28 cellular contexts compared by ENCODE assay signal in genomic region chr7:139758388-139758787, GRCh38. TPM values are rescaled to one million over a fixed set of nuclear protein-coding genes. Genes with fewer than 3 reads are reported as not detected.
DNase-seq lines count a peak whose midpoint lies in the region; ATAC-seq and TF ChIP-seq lines count a peak whose summit lies in the region.
"Had no signal": no experiment of that assay in that cellular context is flagged by ENCODE, and none has a peak within 500 bp of the region (broad histone marks: within the 10 kb centered on the region; RNA-seq: fewer than 3 reads in every experiment).

No MANE protein-coding gene starts in this region.

- DNase-seq in NCI-H187 (lab: John Stamatoyannopoulos, UW) = peak; percentile 23 to 26
- no peak for DNase-seq in NCI-H187 treated with DMSO at 0.1 percent for 48 hours (lab: John Stamatoyannopoulos, UW)
- no peak for DNase-seq in activated T-helper 1 cell treated with anti-CD3 and anti-CD28 coated beads, Interleukin-12 subunit alpha, Interleukin-12 subunit beta, Interleukin-2, Interleukin-4 antibody, amounts not matched to agents 30 ng/mL and 10 ng/mL and 1 ng/mL, durations not matched to agents 14 hours and 24 hours and 36 hours (ENCODE audit: low spot score)
- DNase-seq in mesenchymal stem cell = no peak
- DNase-seq in AML-193 (lab: John Stamatoyannopoulos, UW) = no peak
- no peak for DNase-seq in effector CD4-positive, alpha-beta T cell
- DNase-seq: activated CD4-positive, alpha-beta memory T cell treated with anti-CD3 and anti-CD28 coated beads for 36 hours; activated naive CD8-positive, alpha-beta T cell treated with anti-CD3 and anti-CD28 coated beads, Interleukin-2, amount 10 ng/mL, durations not matched to agents 7 days and 5 days; activated T-cell treated with anti-CD3 and anti-CD28 coated beads, Interleukin-2, amount 50 U/mL, for 4 hours; C1 segment of cervical spinal cord; cortex of kidney; GF-D8; GM23248; hippocampal formation; kidney; NCI-H1436; NCI-H524 treated with DMSO at 0.1 percent for 48 hours; OCI-M1; psoas muscle; SJCRH30; stimulated activated CD8-positive, alpha-beta memory T cell treated with anti-CD3 and anti-CD28 coated beads, Interleukin-4, amount 100 ng/mL, for 48 hours; T-helper 2 cell had no signal

- peaks cover 18% of the 10 kb centered on the region for H3K36me3 Mint-ChIP-seq in activated T-helper 1 cell treated with anti-CD3 and anti-CD28 coated beads, Interleukin-12 subunit alpha, Interleukin-12 subunit beta, Interleukin-2, Interleukin-4 antibody, amounts not matched to agents 30 ng/mL and 10 ng/mL and 1 ng/mL, durations not matched to agents 14 hours and 24 hours and 36 hours (ENCODE audit: low read depth)

- 95% methylated on average over 8 of the region's 8 CpGs for WGBS in mesenchymal stem cell

- intact Hi-C loops in activated T-helper 1 cell treated with anti-CD3 and anti-CD28 coated beads, Interleukin-12 subunit alpha, Interleukin-12 subunit beta, Interleukin-2, Interleukin-4 antibody, amounts not matched to agents 30 ng/mL and 10 ng/mL and 1 ng/mL, durations not matched to agents 14 hours and 24 hours and 36 hours (cut with micrococcal nuclease) = loop anchor here (2.0 kb wide), 1 partner anchor 14 kb away; no protein-coding TSS in a partner anchor

- H3K79me1 ChIP-seq in mesenchymal stem cell (replicated peaks; ENCODE audit: low read length, poor library complexity, severe bottlenecking) = no peaks in the 10 kb centered on the region

- H3K27ac ChIP-seq in HEK293 (ENCODE audit: extremely low read depth, low read depth, low read length) (no peak overlapping the region), mesenchymal stem cell (ENCODE audit: low read length, poor library complexity, severe bottlenecking) (no peak overlapping the region)
- H3K27ac ChIP-seq: GM23248, psoas muscle, SJCRH30, VCaP had no signal

- H3K27ac Mint-ChIP-seq in activated T-helper 1 cell treated with anti-CD3 and anti-CD28 coated beads, Interleukin-12 subunit alpha, Interleukin-12 subunit beta, Interleukin-2, Interleukin-4 antibody, amounts not matched to agents 30 ng/mL and 10 ng/mL and 1 ng/mL, durations not matched to agents 14 hours and 24 hours and 36 hours = peak overlapping the region; percentile 1
- H3K27ac Mint-ChIP-seq: activated CD4-positive, alpha-beta memory T cell treated with anti-CD3 and anti-CD28 coated beads for 36 hours; activated naive CD8-positive, alpha-beta T cell treated with anti-CD3 and anti-CD28 coated beads, Interleukin-2, amount 10 ng/mL, durations not matched to agents 7 days and 5 days; memory B cell had no signal

- POLR2A ChIA-PET in HEK293 (lab: Yijun Ruan, JAX) = no interaction called here

- TF ChIP-seq CTCF in HEK293 (tag by site-specific recombination; IDR thresholded peaks at IDR 0.05) = no peak

- H3K36me3 ChIP-seq in HEK293 (ENCODE audit: control insufficient read depth in 2 of 2, insufficient read depth in 1 of 2, low read length in 2 of 2) (no peaks in the 10 kb centered on the region), mesenchymal stem cell (ENCODE audit: control insufficient read depth in 1 of 2, insufficient read depth in 2 of 2, low read depth in 1 of 2, low read length in 2 of 2) (peaks cover 7 to 14% of the 10 kb centered on the region in 2 experiments)
- H3K36me3 ChIP-seq: SJCRH30 had no signal

- no peak overlapping the region for H2BK120ac ChIP-seq in mesenchymal stem cell (ENCODE audit: low read depth, low read length)

- H3K4ac ChIP-seq in mesenchymal stem cell (ENCODE audit: low read depth in 1 of 2, low read length in 2 of 2) = no peak overlapping the region

- H3K27me3 Mint-ChIP-seq in activated T-helper 1 cell treated with anti-CD3 and anti-CD28 coated beads, Interleukin-12 subunit alpha, Interleukin-12 subunit beta, Interleukin-2, Interleukin-4 antibody, amounts not matched to agents 30 ng/mL and 10 ng/mL and 1 ng/mL, durations not matched to agents 14 hours and 24 hours and 36 hours (ENCODE audit: insufficient read depth) = no peaks in the 10 kb centered on the region
- H3K27me3 Mint-ChIP-seq: activated CD4-positive, alpha-beta memory T cell treated with anti-CD3 and anti-CD28 coated beads for 36 hours; activated naive CD8-positive, alpha-beta T cell treated with anti-CD3 and anti-CD28 coated beads, Interleukin-2, amount 10 ng/mL, durations not matched to agents 7 days and 5 days; memory B cell had no signal

- H3K4me1 Mint-ChIP-seq in activated T-helper 1 cell treated with anti-CD3 and anti-CD28 coated beads, Interleukin-12 subunit alpha, Interleukin-12 subunit beta, Interleukin-2, Interleukin-4 antibody, amounts not matched to agents 30 ng/mL and 10 ng/mL and 1 ng/mL, durations not matched to agents 14 hours and 24 hours and 36 hours (ENCODE audit: low read depth) = peaks cover 64% of the 10 kb centered on the region

- peak overlapping the region; percentile 31 for H4K91ac ChIP-seq in mesenchymal stem cell (ENCODE audit: low read length)

- no peak overlapping the region for H3K4me3 ChIP-seq in HEK293 (ENCODE audit: low read depth, low read length)
- H3K4me3 ChIP-seq in mesenchymal stem cell (ENCODE audit: insufficient read depth in 1 of 2, low read depth in 1 of 2, low read length in 2 of 2) = no peak overlapping the region
- H3K4me3 ChIP-seq: body of pancreas, GM23248, psoas muscle, SJCRH30 had no signal

- CTCF ChIA-PET in HEK293 (lab: Yijun Ruan, JAX) = interaction anchor here (0.6 kb wide), 1 partner anchor 69 kb away, joined by 3 read pairs; no protein-coding TSS in a partner anchor

- H2BK5ac ChIP-seq in mesenchymal stem cell (ENCODE audit: low read depth, low read length, poor library complexity, severe bottlenecking) = no peak overlapping the region

- no peak overlapping the region for H2AK5ac ChIP-seq in mesenchymal stem cell (ENCODE audit: low read length, severe bottlenecking)

- H3K4me1 ChIP-seq in HEK293 (ENCODE audit: control insufficient read depth, insufficient read depth, low read length) = no peaks in the 10 kb centered on the region
- peaks cover 19% of the 10 kb centered on the region for H3K4me1 ChIP-seq in mesenchymal stem cell (ENCODE audit: control insufficient read depth, insufficient read depth, low read depth, low read length)

- no peak overlapping the region for H4K8ac ChIP-seq in mesenchymal stem cell (ENCODE audit: low read length)

- no peaks in the 10 kb centered on the region for H3K9me3 ChIP-seq in HEK293 (ENCODE audit: control insufficient read depth, insufficient read depth, low read depth, low read length)
- H3K9me3 ChIP-seq in mesenchymal stem cell (ENCODE audit: control insufficient read depth, low read length) = no peaks in the 10 kb centered on the region
- H3K9me3 ChIP-seq: body of pancreas, psoas muscle, SJCRH30 had no signal

- H3K18ac ChIP-seq in mesenchymal stem cell (ENCODE audit: low read depth in 1 of 2, low read length in 2 of 2) = peak overlapping the region in 1 of 2 experiments; percentile 70

- no peak overlapping the region for H3K9ac ChIP-seq in mesenchymal stem cell (ENCODE audit: low read length)
- H3K9ac ChIP-seq: GM23248 had no signal

- peak overlapping the region in 1 of 2 experiments; percentile 70 for H2BK12ac ChIP-seq in mesenchymal stem cell (ENCODE audit: low read length in 2 of 2)

- H3K23ac ChIP-seq in mesenchymal stem cell (ENCODE audit: low read length in 2 of 2) = no peak overlapping the region

- H2AFZ ChIP-seq in mesenchymal stem cell (ENCODE audit: low read depth, low read length) = no peak overlapping the region
- H2AFZ ChIP-seq: GM23248 had no signal

- peak overlapping the region in 1 of 2 experiments; percentile 58 for H3K14ac ChIP-seq in mesenchymal stem cell (ENCODE audit: low read length in 2 of 2)

- no peak overlapping the region for H3K4me2 ChIP-seq in mesenchymal stem cell (ENCODE audit: low read length, poor library complexity, severe bottlenecking)

- no peak overlapping the region for H2BK15ac ChIP-seq in mesenchymal stem cell (ENCODE audit: low read depth, poor library complexity, severe bottlenecking)

- H3K9me3 Mint-ChIP-seq in activated T-helper 1 cell treated with anti-CD3 and anti-CD28 coated beads, Interleukin-12 subunit alpha, Interleukin-12 subunit beta, Interleukin-2, Interleukin-4 antibody, amounts not matched to agents 30 ng/mL and 10 ng/mL and 1 ng/mL, durations not matched to agents 14 hours and 24 hours and 36 hours = no peaks in the 10 kb centered on the region
- H3K9me3 Mint-ChIP-seq: activated CD4-positive, alpha-beta memory T cell treated with anti-CD3 and anti-CD28 coated beads for 36 hours; activated naive CD8-positive, alpha-beta T cell treated with anti-CD3 and anti-CD28 coated beads, Interleukin-2, amount 10 ng/mL, durations not matched to agents 7 days and 5 days; activated T-cell treated with anti-CD3 and anti-CD28 coated beads, Interleukin-2, amount 50 U/mL, for 4 hours; memory B cell; nephron had no signal

- no peak overlapping the region for H3K4me3 Mint-ChIP-seq in activated T-helper 1 cell treated with anti-CD3 and anti-CD28 coated beads, Interleukin-12 subunit alpha, Interleukin-12 subunit beta, Interleukin-2, Interleukin-4 antibody, amounts not matched to agents 30 ng/mL and 10 ng/mL and 1 ng/mL, durations not matched to agents 14 hours and 24 hours and 36 hours
- H3K4me3 Mint-ChIP-seq: activated CD4-positive, alpha-beta memory T cell treated with anti-CD3 and anti-CD28 coated beads for 36 hours; activated naive CD8-positive, alpha-beta T cell treated with anti-CD3 and anti-CD28 coated beads, Interleukin-2, amount 10 ng/mL, durations not matched to agents 7 days and 5 days; activated T-cell treated with anti-CD3 and anti-CD28 coated beads, Interleukin-2, amount 50 U/mL, for 4 hours; memory B cell; nephron had no signal

- no peaks in the 10 kb centered on the region for H3K27me3 ChIP-seq in mesenchymal stem cell (ENCODE audit: control insufficient read depth in 1 of 2, insufficient read depth in 1 of 2, low read length in 2 of 2)
- H3K27me3 ChIP-seq: body of pancreas, SJCRH30 had no signal

- no peak for ATAC-seq in HG02970 (IDR thresholded peaks at IDR 0.05; ENCODE audit: low FRiP score, unreplicated experiment)
- ATAC-seq: activated T-cell treated with anti-CD3 and anti-CD28 coated beads, Interleukin-2, amount 50 U/mL, for 4 hours; body of pancreas; psoas muscle had no signal

RNA-seq across cellular contexts. Expression of gene HIPK2, which starts 19.4 kb away (rescaled TPM):
- 28.3 and 29.2 TPM in 2 replicates for total RNA-seq in activated T-helper 1 cell treated with anti-CD3 and anti-CD28 coated beads, Interleukin-12 subunit alpha, Interleukin-12 subunit beta, Interleukin-2, Interleukin-4 antibody, amounts not matched to agents 30 ng/mL and 10 ng/mL and 1 ng/mL, durations not matched to agents 14 hours and 24 hours and 36 hours
- 89.2 TPM for polyA plus RNA-seq in mesenchymal stem cell (2013, experiment 1 of 2)
- 81.2 TPM for polyA plus RNA-seq in mesenchymal stem cell (2013, experiment 2 of 2)

Comparison
In these comparisons a context has a peak if more than half of its experiments do, and no peak if none do; other contexts are left out.
1. DNase-seq: peak in NCI-H187 (2 of 2); none in NCI-H187 treated with DMSO at 0.1 percent for 48 hours (single experiment), activated T-helper 1 cell treated with anti-CD3 and anti-CD28 coated beads, Interleukin-12 subunit alpha, Interleukin-12 subunit beta, Interleukin-2, Interleukin-4 antibody, amounts not matched to agents 30 ng/mL and 10 ng/mL and 1 ng/mL, durations not matched to agents 14 hours and 24 hours and 36 hours (single experiment), mesenchymal stem cell (single experiment), AML-193 (0 of 2) and effector CD4-positive, alpha-beta T cell (single experiment).